9 cellular contexts compared by ENCODE assay signal in genomic region chr1:92994105-92994712, GRCh38. TPM values are rescaled to one million over a fixed set of nuclear protein-coding genes. Genes with fewer than 3 reads are reported as not detected.
A peak's percentile ranks its signal among the peaks of the same experiment; 100 is the strongest.
DNase-seq lines count a peak whose midpoint lies in the region; ATAC-seq, FAIRE-seq and TF ChIP-seq lines count a peak whose summit lies in the region.
"Had no signal": no experiment of that assay in that cellular context is flagged by ENCODE, and none has a peak within 500 bp of the region (broad histone marks: within the 10 kb centered on the region; RNA-seq: fewer than 3 reads in every experiment).

No MANE protein-coding gene starts in this region.

- H3K9me3 Mint-ChIP-seq in CD4-positive, alpha-beta T cell: no peaks in the 10 kb centered on the region
- peaks cover 0 to 4% of the 10 kb centered on the region in 2 donors for H3K9me3 Mint-ChIP-seq in stimulated activated naive B cell treated with anti-CD40 and anti-IgM and Interleukin-4, amounts not matched to agents 10 μg/mL and 1 μg/mL and 100 μg/mL, for 72 hours

- CTCF ChIA-PET in CD4-positive, alpha-beta T cell (lab: Charles Lee): interaction anchor here (0.6 to 3.8 kb wide), 26 partner anchors 11 to 143 kb away, joined by 3 to 105 read pairs (median 5); partner anchors contain the start of gene DIPK1A

- FAIRE-seq in endometrium (lab: Jason Lieb, UNC): peak; percentile 74

- peaks cover 48% of the 10 kb centered on the region for H3K4me1 Mint-ChIP-seq in CD4-positive, alpha-beta T cell (ENCODE audit: low read depth)
- peaks cover 29 to 51% of the 10 kb centered on the region in 2 donors for H3K4me1 Mint-ChIP-seq in stimulated activated naive B cell treated with anti-CD40 and anti-IgM and Interleukin-4, amounts not matched to agents 10 μg/mL and 1 μg/mL and 100 μg/mL, for 72 hours

- peak; percentile 92 for ATAC-seq in CD4-positive, alpha-beta T cell (ENCODE audit: poor library complexity)
- ATAC-seq in HG03575 (IDR thresholded peaks at IDR 0.05; ENCODE audit: extremely low read depth, insufficient number of reproducible peaks, low FRiP score, unreplicated experiment): peak; percentile 50
- peak; percentile 89 to 92 for ATAC-seq in stimulated activated naive B cell treated with anti-CD40 and anti-IgM and Interleukin-4, amounts not matched to agents 10 μg/mL and 1 μg/mL and 100 μg/mL, for 72 hours (replicated peaks)

- H3K9me3 ChIP-seq in CD4-positive, alpha-beta T cell (ENCODE audit: control insufficient read depth, low read length): no peaks in the 10 kb centered on the region

- H3K27me3 Mint-ChIP-seq in CD4-positive, alpha-beta T cell: no peaks in the 10 kb centered on the region
- H3K27me3 Mint-ChIP-seq in stimulated activated naive B cell treated with anti-CD40 and anti-IgM and Interleukin-4, amounts not matched to agents 10 μg/mL and 1 μg/mL and 100 μg/mL, for 72 hours: no peaks in the 10 kb centered on the region

- peak; percentile 20 to 76 (median 54) for DNase-seq in CD4-positive, alpha-beta T cell
- DNase-seq in GM19238 (ENCODE audit: insufficient read length, low spot score) (peak; percentile 25), NCI-H748 (lab: John Stamatoyannopoulos, UW; ENCODE audit: unreplicated experiment) (peak; percentile 76), middle frontal gyrus (ENCODE audit: extremely low spot score, low spot score) (peak; percentile 82)
- peak; percentile 55 to 61 for DNase-seq in activated CD4-positive, alpha-beta T cell treated with anti-CD3 and anti-CD28 coated beads, Interleukin-2, amount 50 U/mL, for 4 hours
- DNase-seq in stimulated activated naive B cell treated with anti-CD40 and anti-IgM and Interleukin-4, amounts not matched to agents 10 μg/mL and 1 μg/mL and 100 μg/mL, for 72 hours: peak; percentile 63

- H3K4me3 Mint-ChIP-seq in CD4-positive, alpha-beta T cell: peak overlapping the region; percentile 56
- H3K4me3 Mint-ChIP-seq in stimulated activated naive B cell treated with anti-CD40 and anti-IgM and Interleukin-4, amounts not matched to agents 10 μg/mL and 1 μg/mL and 100 μg/mL, for 72 hours: no peak overlapping the region

- H3K27me3 ChIP-seq in CD4-positive, alpha-beta T cell (ENCODE audit: control insufficient read depth, insufficient read depth, low read length): no peaks in the 10 kb centered on the region

- peak; percentile 91 for TF ChIP-seq CTCF in CD4-positive, alpha-beta T cell (IDR thresholded peaks at IDR 0.05)

- H3K27ac ChIP-seq in CD4-positive, alpha-beta T cell (ENCODE audit: low read depth, low read length): no peak overlapping the region
- H3K27ac ChIP-seq: SK-N-MC had no signal

- POLR2A ChIA-PET in CD4-positive, alpha-beta T cell (lab: Charles Lee): interaction anchor here (0.6 to 3.8 kb wide), 13 partner anchors 13 to 162 kb away, joined by 4 to 97 read pairs (median 6); partner anchors contain the start of genes DIPK1A, MTF2 and RPL5

- H3K27ac Mint-ChIP-seq in CD4-positive, alpha-beta T cell: peak overlapping the region; percentile 73
- H3K27ac Mint-ChIP-seq in stimulated activated naive B cell treated with anti-CD40 and anti-IgM and Interleukin-4, amounts not matched to agents 10 μg/mL and 1 μg/mL and 100 μg/mL, for 72 hours: peak overlapping the region; percentile 14

- intact Hi-C loops in CD4-positive, alpha-beta T cell (cut with DNase I, micrococcal nuclease): loop anchor here (1.0 to 10.0 kb wide), 7 partner anchors 13 to 699 kb away; partner anchors contain the start of genes DIPK1A (in 1 of the 2), GLMN (in 1 of the 2) and RPAP2 (in 1 of the 2)

- H3K36me3 Mint-ChIP-seq in CD4-positive, alpha-beta T cell (ENCODE audit: low read depth): no peaks in the 10 kb centered on the region
- peaks cover 0 to 1% of the 10 kb centered on the region in 2 donors for H3K36me3 Mint-ChIP-seq in stimulated activated naive B cell treated with anti-CD40 and anti-IgM and Interleukin-4, amounts not matched to agents 10 μg/mL and 1 μg/mL and 100 μg/mL, for 72 hours

RNA-seq across cellular contexts. Expression of gene DIPK1A, which starts 32.9 kb away (rescaled TPM):
- total RNA-seq in CD4-positive, alpha-beta T cell: 1 to 10 TPM; 7.0 to 7.3 TPM

Comparison
In these comparisons a context has a peak if more than half of its experiments do, and no peak if none do; other contexts are left out.
1. DNase-seq: peak in every context shown above with its lines; median percentile 82 in middle frontal gyrus; 76 in NCI-H748; 63 in stimulated activated naive B cell treated with anti-CD40 and anti-IgM and Interleukin-4, amounts not matched to agents 10 μg/mL and 1 μg/mL and 100 μg/mL, for 72 hours; 58 in activated CD4-positive, alpha-beta T cell treated with anti-CD3 and anti-CD28 coated beads, Interleukin-2, amount 50 U/mL, for 4 hours; 54 in CD4-positive, alpha-beta T cell; 25 in GM19238.